ENCODE assay signal across 1 cellular context in the genomic region with DNA sequence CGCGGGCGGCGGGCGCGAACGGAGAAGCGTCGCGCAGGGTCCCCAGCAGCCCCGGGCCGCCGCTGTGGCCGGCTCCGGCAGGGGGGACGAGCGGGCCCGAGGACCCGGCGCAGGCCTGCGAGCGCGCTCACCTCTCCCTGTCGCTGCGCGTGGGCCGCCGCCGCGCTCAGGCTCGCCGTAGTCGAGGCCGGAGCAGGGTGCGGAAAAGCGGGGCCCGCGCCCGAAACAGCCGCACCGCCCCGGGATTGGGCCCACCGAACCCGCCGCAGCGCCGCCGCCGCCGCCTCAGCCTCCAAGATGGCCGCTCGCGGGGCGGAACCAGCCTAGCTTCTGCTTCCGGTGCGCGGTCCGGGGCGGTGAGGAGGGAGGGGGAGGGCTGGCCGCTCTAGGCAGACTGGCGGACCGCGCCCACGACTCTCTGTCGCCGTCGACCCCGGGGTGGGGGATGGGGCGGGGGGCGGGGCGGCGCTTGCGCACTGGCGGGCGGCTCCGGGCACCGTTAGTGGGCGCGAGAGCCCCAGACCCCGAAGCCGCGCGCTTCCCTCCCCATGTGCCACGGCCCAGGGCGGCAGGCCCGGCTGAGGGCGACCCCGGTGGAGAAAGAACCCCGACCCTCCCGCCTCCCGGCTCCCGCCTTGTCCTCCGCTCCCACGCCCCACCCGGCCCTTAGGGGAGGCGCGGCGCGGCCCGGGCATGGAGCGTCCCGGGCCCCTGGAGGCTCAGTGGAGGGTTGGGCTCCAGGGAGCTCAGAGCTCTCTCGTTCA.
TF ChIP-seq lines count a peak whose summit lies in the region.

Gene UBE2J2 (minus strand): TSS at position 320 of the 764 bp plus-strand sequence. CDS start 5,862 bp downstream, outside the sequence.

TF ChIP-seq in HCT116, 20 proteins besides CTCF, POLR2A, EP300 and RAD21 (continued from another document):
- TF ChIP-seq, protein P1, sequence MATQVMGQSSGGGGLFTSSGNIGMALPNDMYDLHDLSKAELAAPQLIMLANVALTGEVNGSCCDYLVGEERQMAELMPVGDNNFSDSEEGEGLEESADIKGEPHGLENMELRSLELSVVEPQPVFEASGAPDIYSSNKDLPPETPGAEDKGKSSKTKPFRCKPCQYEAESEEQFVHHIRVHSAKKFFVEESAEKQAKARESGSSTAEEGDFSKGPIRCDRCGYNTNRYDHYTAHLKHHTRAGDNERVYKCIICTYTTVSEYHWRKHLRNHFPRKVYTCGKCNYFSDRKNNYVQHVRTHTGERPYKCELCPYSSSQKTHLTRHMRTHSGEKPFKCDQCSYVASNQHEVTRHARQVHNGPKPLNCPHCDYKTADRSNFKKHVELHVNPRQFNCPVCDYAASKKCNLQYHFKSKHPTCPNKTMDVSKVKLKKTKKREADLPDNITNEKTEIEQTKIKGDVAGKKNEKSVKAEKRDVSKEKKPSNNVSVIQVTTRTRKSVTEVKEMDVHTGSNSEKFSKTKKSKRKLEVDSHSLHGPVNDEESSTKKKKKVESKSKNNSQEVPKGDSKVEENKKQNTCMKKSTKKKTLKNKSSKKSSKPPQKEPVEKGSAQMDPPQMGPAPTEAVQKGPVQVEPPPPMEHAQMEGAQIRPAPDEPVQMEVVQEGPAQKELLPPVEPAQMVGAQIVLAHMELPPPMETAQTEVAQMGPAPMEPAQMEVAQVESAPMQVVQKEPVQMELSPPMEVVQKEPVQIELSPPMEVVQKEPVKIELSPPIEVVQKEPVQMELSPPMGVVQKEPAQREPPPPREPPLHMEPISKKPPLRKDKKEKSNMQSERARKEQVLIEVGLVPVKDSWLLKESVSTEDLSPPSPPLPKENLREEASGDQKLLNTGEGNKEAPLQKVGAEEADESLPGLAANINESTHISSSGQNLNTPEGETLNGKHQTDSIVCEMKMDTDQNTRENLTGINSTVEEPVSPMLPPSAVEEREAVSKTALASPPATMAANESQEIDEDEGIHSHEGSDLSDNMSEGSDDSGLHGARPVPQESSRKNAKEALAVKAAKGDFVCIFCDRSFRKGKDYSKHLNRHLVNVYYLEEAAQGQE (IDR thresholded peaks at IDR 0.05; ENCODE audit: low read depth), result no peak
- TF ChIP-seq SP1 (IDR thresholded peaks at IDR 0.05; ENCODE audit: low read depth) (peak; percentile 57), SIN3A (IDR thresholded peaks at IDR 0.05; ENCODE audit: low read depth) (no peak), EZH2 (IDR thresholded peaks at IDR 0.05) (no peak), EZH2phosphoT487 (IDR thresholded peaks at IDR 0.05; ENCODE audit: borderline replicate concordance) (no peak), YY1 (IDR thresholded peaks at IDR 0.05; ENCODE audit: extremely low read depth, insufficient replicate concordance, low read depth, low read length) (peak; percentile 98), JUND (IDR thresholded peaks at IDR 0.05) (no peak), POLR2AphosphoS5 (IDR thresholded peaks at IDR 0.05; ENCODE audit: low read depth, low read length) (peak; percentile 83)
- TF ChIP-seq, protein P2, sequence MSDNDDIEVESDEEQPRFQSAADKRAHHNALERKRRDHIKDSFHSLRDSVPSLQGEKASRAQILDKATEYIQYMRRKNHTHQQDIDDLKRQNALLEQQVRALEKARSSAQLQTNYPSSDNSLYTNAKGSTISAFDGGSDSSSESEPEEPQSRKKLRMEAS (IDR thresholded peaks at IDR 0.05), result peak; percentile 48
